ENCODE assay signal across 1 cellular context in genomic region chr1:34192621-34193020, GRCh38.
TF ChIP-seq lines count a peak whose summit lies in the region.

No MANE protein-coding gene starts in this region.

TF ChIP-seq in WTC11, 78 proteins besides CTCF, POLR2A, EP300 and RAD21 (continued from another document):
- TF ChIP-seq MLX (CRISPR knock-in tag; IDR thresholded peaks at IDR 0.05) (no peak), ZNF219 (CRISPR knock-in tag; IDR thresholded peaks at IDR 0.05; ENCODE audit: borderline replicate concordance) (no peak), ZNF232 (CRISPR knock-in tag; IDR thresholded peaks at IDR 0.05) (no peak), ZNF281 (CRISPR knock-in tag; IDR thresholded peaks at IDR 0.05) (no peak)
